16 cellular contexts compared by ENCODE assay signal in the genomic region with DNA sequence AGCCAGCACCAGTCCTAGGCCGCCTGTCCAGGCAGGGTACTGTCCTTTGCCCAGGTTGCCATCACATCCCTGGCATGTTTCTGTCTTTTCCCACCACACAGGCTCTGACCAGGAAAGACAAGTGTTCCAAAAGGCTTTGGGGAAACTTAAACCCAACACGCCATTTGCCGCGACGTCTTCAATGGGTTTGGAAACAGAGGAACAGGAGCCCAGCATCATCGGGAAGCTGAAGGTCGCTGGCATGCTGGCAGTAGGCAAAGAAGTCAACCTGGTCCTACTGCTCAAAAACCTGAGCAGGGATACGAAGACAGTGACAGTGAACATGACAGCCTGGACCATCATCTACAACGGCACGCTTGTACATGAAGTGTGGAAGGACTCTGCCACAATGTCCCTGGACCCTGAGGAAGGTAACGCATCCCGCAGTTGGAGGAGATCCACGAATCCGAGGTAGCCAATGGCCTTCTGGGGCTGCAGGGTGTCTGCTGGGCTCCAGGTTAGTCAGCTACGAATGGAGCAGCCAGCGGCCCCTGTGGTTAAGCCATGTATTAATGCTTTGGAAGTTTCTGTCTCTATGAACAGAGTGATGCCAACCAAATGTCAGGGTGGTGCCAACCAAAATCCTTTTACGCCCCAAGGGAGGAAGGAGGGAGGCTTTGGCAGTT. TPM values are rescaled to one million over a fixed set of nuclear protein-coding genes. Genes with fewer than 3 reads are reported as not detected.
DNase-seq lines count a peak whose midpoint lies in the region; ATAC-seq and TF ChIP-seq lines count a peak whose summit lies in the region.
"Had no signal": no experiment of that assay in that cellular context is flagged by ENCODE, and none has a peak within 500 bp of the region (broad histone marks: within the 10 kb centered on the region; RNA-seq: fewer than 3 reads in every experiment).

No MANE protein-coding gene starts in this region.

- DNase-seq in activated CD8-positive, alpha-beta memory T cell treated with anti-CD3 and anti-CD28 coated beads, Interleukin-2, amount 50 U/mL, for 48 hours = peak; percentile 12
- DNase-seq in activated CD8-positive, alpha-beta memory T cell treated with anti-CD3 and anti-CD28 coated beads, Interleukin-2, amount 50 U/mL, for 4 hours = no peak
- no peak for DNase-seq in activated naive CD4-positive, alpha-beta T cell (lab: John Stamatoyannopoulos, UW)
- DNase-seq: 8988T; AML-193; CD8-positive, alpha-beta memory T cell; DMS53; GF-D8; H7 had no signal

- peaks cover 32% of the 10 kb centered on the region for H3K36me3 ChIP-seq in neutrophil
- H3K36me3 ChIP-seq: BLaER1 had no signal

- H3K4me3 ChIP-seq in neutrophil (ENCODE audit: low read depth in 1 of 2, low read length in 1 of 2) = peak overlapping the region in 1 of 2 experiments; percentile 57
- H3K4me3 ChIP-seq: BLaER1, GM23338 had no signal

- H3K4me1 ChIP-seq in neutrophil (ENCODE audit: control insufficient read depth in 1 of 2, insufficient read depth in 1 of 2, low read depth in 1 of 2, low read length in 1 of 2) = peaks cover 56% of the 10 kb centered on the region in 2 experiments
- H3K4me1 ChIP-seq: BLaER1 had no signal

- ATAC-seq in esophagus mucosa (peak; percentile 8), GM21381 (IDR thresholded peaks at IDR 0.05; ENCODE audit: unreplicated experiment) (no peak), GM19324 (IDR thresholded peaks at IDR 0.05; ENCODE audit: low FRiP score, unreplicated experiment) (no peak)
- ATAC-seq: GM23338 had no signal

- TF ChIP-seq CTCF in neutrophil (IDR thresholded peaks at IDR 0.05) = no peak

- H3K27me3 ChIP-seq in neutrophil = no peaks in the 10 kb centered on the region
- H3K27me3 ChIP-seq: BLaER1 had no signal

- peak overlapping the region; percentile 86 for H3K27ac ChIP-seq in neutrophil
- H3K27ac ChIP-seq: BLaER1 had no signal

- H3K9me3 ChIP-seq in neutrophil = no peaks in the 10 kb centered on the region
- H3K9me3 ChIP-seq: BLaER1 had no signal

RNA-seq across cellular contexts. Expression of a gene that starts 36.2 kb away (rescaled TPM):
- 1,379 TPM for total RNA-seq in esophagus mucosa
- total RNA-seq: CD8-positive, alpha-beta memory T cell; GM23338; HT-29 had no signal

RNA-seq across cellular contexts. Expression of a gene that starts 48.7 kb away (rescaled TPM):
- not detected for total RNA-seq in esophagus mucosa
- total RNA-seq: CD8-positive, alpha-beta memory T cell; GM23338; H7; HT-29 had no signal
